In genomic region chr3:133037440-133037839, GRCh38 we compare ENCODE assay signal across 9 cellular contexts. TPM values are rescaled to one million over a fixed set of nuclear protein-coding genes. Genes with fewer than 3 reads are reported as not detected.
A peak's percentile ranks its signal among the peaks of the same experiment; 100 is the strongest.
DNase-seq lines count a peak whose midpoint lies in the region; ATAC-seq and TF ChIP-seq lines count a peak whose summit lies in the region.
"Had no signal": no experiment of that assay in that cellular context is flagged by ENCODE, and none has a peak within 500 bp of the region (broad histone marks: within the 10 kb centered on the region; RNA-seq: fewer than 3 reads in every experiment).

No MANE protein-coding gene starts in this region.

- 66% methylated on average over 7 of the region's 9 CpGs for WGBS in mammary epithelial cell (ENCODE audit: low coverage, missing lambda C conversion rate)

- dilution Hi-C loops in mammary epithelial cell (cut with HindIII; ENCODE audit: low sequenced_read_pairs) = no loop called here

- no peaks in the 10 kb centered on the region for H3K9me3 ChIP-seq in CD4-positive, alpha-beta T cell (ENCODE audit: control insufficient read depth, low read length)
- H3K9me3 ChIP-seq in mammary epithelial cell (replicated peaks; ENCODE audit: insufficient read depth, low read length) = no peaks in the 10 kb centered on the region

- peaks cover 10% of the 10 kb centered on the region for H3K4me1 ChIP-seq in mammary epithelial cell (ENCODE audit: insufficient read depth, low read length)

- no peak overlapping the region for H3K27ac Mint-ChIP-seq in CD4-positive, alpha-beta T cell
- no peak overlapping the region for H3K27ac Mint-ChIP-seq in nephron progenitor cell

- POLR2A ChIA-PET in CD4-positive, alpha-beta T cell (lab: Charles Lee) = no interaction called here

- BruUV-seq in mammary epithelial cell (replicated peaks; lab: Mats Ljungman, UMichigan) = no TSS peak

- H4K20me1 ChIP-seq in mammary epithelial cell (ENCODE audit: insufficient read depth, low read length) = no peaks in the 10 kb centered on the region

- no peak overlapping the region for H3K4me2 ChIP-seq in mammary epithelial cell (ENCODE audit: insufficient read depth, low read depth, low read length)

- no peaks in the 10 kb centered on the region for H3K36me3 Mint-ChIP-seq in CD4-positive, alpha-beta T cell (ENCODE audit: low read depth)
- H3K36me3 Mint-ChIP-seq in nephron progenitor cell (ENCODE audit: low read depth) = no peaks in the 10 kb centered on the region

- no peaks in the 10 kb centered on the region for H3K79me2 ChIP-seq in mammary epithelial cell (ENCODE audit: insufficient read depth, low read length)

- in situ Hi-C loops in mammary epithelial cell (cut with MboI; ENCODE audit: low sequenced_read_pairs in 2 of 2) = loop anchor here in 1 of 2 donors (10.0 to 25.0 kb wide), 2 partner anchors 300 to 347 kb away; no protein-coding TSS in a partner anchor

- peaks cover 4% of the 10 kb centered on the region for H3K9me3 Mint-ChIP-seq in CD4-positive, alpha-beta T cell
- no peaks in the 10 kb centered on the region for H3K9me3 Mint-ChIP-seq in nephron progenitor cell

- peaks cover 50% of the 10 kb centered on the region for H3K27me3 ChIP-seq in CD4-positive, alpha-beta T cell (ENCODE audit: control insufficient read depth, insufficient read depth, low read length)
- H3K27me3 ChIP-seq in mammary epithelial cell (ENCODE audit: insufficient read depth, low read length) = peaks cover 22% of the 10 kb centered on the region

- TF ChIP-seq CTCF in CD4-positive, alpha-beta T cell (IDR thresholded peaks at IDR 0.05) = no peak
- TF ChIP-seq CTCF in mammary epithelial cell (conservative IDR thresholded peaks at IDR 0.05 in 1 of 2, IDR thresholded peaks at IDR 0.05 in 1 of 2; ENCODE audit: extremely low read depth in 1 of 2, insufficient read depth in 1 of 2, low read depth in 1 of 2, low read length in 2 of 2) (no peak), nephron progenitor cell (IDR thresholded peaks at IDR 0.05) (no peak)

- peaks cover 15% of the 10 kb centered on the region for H3K4me1 Mint-ChIP-seq in CD4-positive, alpha-beta T cell (ENCODE audit: low read depth)
- peaks cover 26% of the 10 kb centered on the region for H3K4me1 Mint-ChIP-seq in nephron progenitor cell

- no peak overlapping the region for H3K9ac ChIP-seq in mammary epithelial cell (ENCODE audit: insufficient read depth, low read length)

- intact Hi-C loops in CD4-positive, alpha-beta T cell (cut with DNase I, micrococcal nuclease) = no loop called here
- intact Hi-C loops in mammary epithelial cell (cut with micrococcal nuclease) = no loop called here

- peak overlapping the region; percentile 49 for H2AFZ ChIP-seq in mammary epithelial cell (ENCODE audit: low read depth, low read length)

- H3K27ac ChIP-seq in CD4-positive, alpha-beta T cell (ENCODE audit: low read depth, low read length) = no peak overlapping the region
- no peak overlapping the region for H3K27ac ChIP-seq in mammary epithelial cell (ENCODE audit: insufficient read depth, low read depth, low read length)

- peaks cover 75% of the 10 kb centered on the region for H3K27me3 Mint-ChIP-seq in CD4-positive, alpha-beta T cell
- H3K27me3 Mint-ChIP-seq in nephron progenitor cell (ENCODE audit: low read depth, poor library complexity) = peaks cover 51% of the 10 kb centered on the region

- ATAC-seq in CD4-positive, alpha-beta T cell (ENCODE audit: poor library complexity) = no peak
- ATAC-seq in HG03095 (IDR thresholded peaks at IDR 0.05; ENCODE audit: unreplicated experiment) (no peak), GM21786 (IDR thresholded peaks at IDR 0.05; ENCODE audit: unreplicated experiment) (no peak)

- DNase-seq in CD4-positive, alpha-beta T cell = no peak
- DNase-seq in NCI-H1105 treated with DMSO at 0.1 percent for 48 hours (lab: John Stamatoyannopoulos, UW) = peak; percentile 87
- no peak for DNase-seq in mammary epithelial cell
- no peak for DNase-seq in nephron progenitor cell
- DNase-seq in glomerular visceral epithelial cell (ENCODE audit: extremely low spot score) = no peak
- no peak for DNase-seq in germinal center (ENCODE audit: low spot score)
- DNase-seq: KG1 had no signal

- no peak overlapping the region for H3K4me3 ChIP-seq in mammary epithelial cell (replicated peaks in 1 of 3; ENCODE audit: insufficient read depth in 1 of 3, low read depth in 2 of 3, low read length in 3 of 3)

- peak overlapping the region; percentile 35 for H3K4me3 Mint-ChIP-seq in CD4-positive, alpha-beta T cell
- H3K4me3 Mint-ChIP-seq in nephron progenitor cell = peak overlapping the region; percentile 83

- CTCF ChIA-PET in CD4-positive, alpha-beta T cell (lab: Charles Lee) = no interaction called here
- CTCF ChIA-PET in mammary epithelial cell (lab: Charles Lee; ENCODE audit: low non-redundant PET) = no interaction called here

- no peaks in the 10 kb centered on the region for H3K36me3 ChIP-seq in mammary epithelial cell (ENCODE audit: insufficient read depth, low read length)

RNA-seq across cellular contexts. Expression of gene TMEM108, which starts 0.8 kb away (rescaled TPM):
- total RNA-seq in CD4-positive, alpha-beta T cell = not detected
- total RNA-seq in mammary epithelial cell = under 1 TPM in 1 of 2 donors, not detected in 1; 0.50 TPM
- polyA plus RNA-seq in mammary epithelial cell = not detected
- not detected for polyA minus RNA-seq in mammary epithelial cell
